In genomic region chr10:60135020-60135419, GRCh38 we compare ENCODE assay signal across 1 cellular context.
A peak's percentile ranks its signal among the peaks of the same experiment; 100 is the strongest.
TF ChIP-seq lines count a peak whose summit lies in the region.

No MANE protein-coding gene starts in this region.

TF ChIP-seq in K562, 482 proteins besides CTCF, POLR2A, EP300 and RAD21 (continued from another document and continues in another):
- TF ChIP-seq ATF7 (IDR thresholded peaks at IDR 0.05) (peak; percentile 49), FOXM1 (IDR thresholded peaks at IDR 0.05; ENCODE audit: low read depth) (no peak), FOXM1 (CRISPR knock-in tag; IDR thresholded peaks at IDR 0.05; ENCODE audit: low read depth) (no peak), NFE2L1 (tag; IDR thresholded peaks at IDR 0.05; ENCODE audit: borderline replicate concordance, low read depth) (peak; percentile 45; the same call in 1 of the 2 replicates), PATZ1 (CRISPR knock-in tag; IDR thresholded peaks at IDR 0.05; ENCODE audit: borderline replicate concordance) (no peak), SMAD1 (IDR thresholded peaks at IDR 0.05; ENCODE audit: low read depth, low read length, partially characterized antibody) (no peak), DMBX1 (CRISPR knock-in tag; IDR thresholded peaks at IDR 0.05; ENCODE audit: borderline replicate concordance) (peak; percentile 45), TRIM24 (IDR thresholded peaks at IDR 0.05) (peak; percentile 10 to 53; a peak in 2 of 4 replicates), ETS1 (conservative IDR thresholded peaks at IDR 0.05; ENCODE audit: control insufficient read depth, low read depth, low read length) (no peak), HMG20B (CRISPR knock-in tag; IDR thresholded peaks at IDR 0.05) (no peak), HDAC2 (IDR thresholded peaks at IDR 0.05) (peak; percentile 59), SAP30 (IDR thresholded peaks at IDR 0.05; ENCODE audit: borderline replicate concordance, insufficient read depth, low read depth, low read length, poor library complexity, severe bottlenecking) (no peak), IFI16 (CRISPR knock-in tag; IDR thresholded peaks at IDR 0.05) (no peak), NCOR1 (IDR thresholded peaks at IDR 0.05) (peak; percentile 29), ZNF324 (CRISPR knock-in tag; IDR thresholded peaks at IDR 0.05) (no peak), ZFPM2 (CRISPR knock-in tag; IDR thresholded peaks at IDR 0.05) (no peak), HINFP (tag; conservative IDR thresholded peaks at IDR 0.05; ENCODE audit: low read depth) (no peak), ZNF583 (CRISPR knock-in tag; IDR thresholded peaks at IDR 0.05) (no peak), ZNF134 (CRISPR knock-in tag; conservative IDR thresholded peaks at IDR 0.05) (no peak), HMBOX1 (IDR thresholded peaks at IDR 0.05) (0 out of 2 replicates have a peak, but pooled peaks have one; percentile 11), PHF21A (IDR thresholded peaks at IDR 0.05; ENCODE audit: borderline replicate concordance, low read depth) (no peak), ZNF124 (CRISPR knock-in tag; IDR thresholded peaks at IDR 0.05) (no peak), STAT5B (CRISPR knock-in tag; IDR thresholded peaks at IDR 0.05) (no peak), ESRRA (IDR thresholded peaks at IDR 0.05; ENCODE audit: borderline replicate concordance, low read depth) (peak; percentile 97), NEUROD1 (IDR thresholded peaks at IDR 0.05; ENCODE audit: borderline replicate concordance, low read depth, low read length, partially characterized antibody) (peak; percentile 34), NUFIP1 (IDR thresholded peaks at IDR 0.05; ENCODE audit: partially characterized antibody) (no peak), ARHGAP35 (IDR thresholded peaks at IDR 0.05; ENCODE audit: partially characterized antibody) (no peak), ZNF282 (CRISPR knock-in tag; IDR thresholded peaks at IDR 0.05) (no peak), ZNF707 (CRISPR knock-in tag; conservative IDR thresholded peaks at IDR 0.05) (no peak), TBP (optimal IDR thresholded peaks at IDR 0.05; ENCODE audit: low read depth, low read length) (no peak), RCOR1 (IDR thresholded peaks at IDR 0.05; ENCODE audit: borderline replicate concordance in 1 of 2, low read depth in 2 of 2, low read length in 2 of 2) (peak; percentile 24 to 93; a peak in 2 of 4 replicates), MEIS2 (IDR thresholded peaks at IDR 0.05; ENCODE audit: partially characterized antibody) (peak; percentile 88), HDAC1 (IDR thresholded peaks at IDR 0.05) (peak in 1 of 2 experiments; percentile 68; a peak in 2 of 4 replicates), NR2C1 (IDR thresholded peaks at IDR 0.05) (0 out of 2 replicates have a peak, but pooled peaks have one; percentile 28), NR2C1 (tag; IDR thresholded peaks at IDR 0.05) (peak; percentile 68), RNF2 (IDR thresholded peaks at IDR 0.05) (no peak), ZNF785 (CRISPR knock-in tag; IDR thresholded peaks at IDR 0.05) (no peak), ZEB2 (IDR thresholded peaks at IDR 0.05) (peak; percentile 99), MYC (IDR thresholded peaks at IDR 0.05; ENCODE audit: low read depth, low read length) (0 out of 2 replicates have a peak, but pooled peaks have one; percentile 14), MYC (CRISPR knock-in tag; IDR thresholded peaks at IDR 0.05; ENCODE audit: borderline replicate concordance, low read depth) (no peak), FOXK1 (CRISPR knock-in tag; IDR thresholded peaks at IDR 0.05; ENCODE audit: borderline replicate concordance) (no peak), CREB1 (IDR thresholded peaks at IDR 0.05) (no peak), CREB1 (CRISPR knock-in tag; IDR thresholded peaks at IDR 0.05) (no peak), TAF1 (IDR thresholded peaks at IDR 0.05; ENCODE audit: control insufficient read depth, extremely low read depth, insufficient read depth, low read length, severe bottlenecking) (no peak)
- TF ChIP-seq, protein P1, sequence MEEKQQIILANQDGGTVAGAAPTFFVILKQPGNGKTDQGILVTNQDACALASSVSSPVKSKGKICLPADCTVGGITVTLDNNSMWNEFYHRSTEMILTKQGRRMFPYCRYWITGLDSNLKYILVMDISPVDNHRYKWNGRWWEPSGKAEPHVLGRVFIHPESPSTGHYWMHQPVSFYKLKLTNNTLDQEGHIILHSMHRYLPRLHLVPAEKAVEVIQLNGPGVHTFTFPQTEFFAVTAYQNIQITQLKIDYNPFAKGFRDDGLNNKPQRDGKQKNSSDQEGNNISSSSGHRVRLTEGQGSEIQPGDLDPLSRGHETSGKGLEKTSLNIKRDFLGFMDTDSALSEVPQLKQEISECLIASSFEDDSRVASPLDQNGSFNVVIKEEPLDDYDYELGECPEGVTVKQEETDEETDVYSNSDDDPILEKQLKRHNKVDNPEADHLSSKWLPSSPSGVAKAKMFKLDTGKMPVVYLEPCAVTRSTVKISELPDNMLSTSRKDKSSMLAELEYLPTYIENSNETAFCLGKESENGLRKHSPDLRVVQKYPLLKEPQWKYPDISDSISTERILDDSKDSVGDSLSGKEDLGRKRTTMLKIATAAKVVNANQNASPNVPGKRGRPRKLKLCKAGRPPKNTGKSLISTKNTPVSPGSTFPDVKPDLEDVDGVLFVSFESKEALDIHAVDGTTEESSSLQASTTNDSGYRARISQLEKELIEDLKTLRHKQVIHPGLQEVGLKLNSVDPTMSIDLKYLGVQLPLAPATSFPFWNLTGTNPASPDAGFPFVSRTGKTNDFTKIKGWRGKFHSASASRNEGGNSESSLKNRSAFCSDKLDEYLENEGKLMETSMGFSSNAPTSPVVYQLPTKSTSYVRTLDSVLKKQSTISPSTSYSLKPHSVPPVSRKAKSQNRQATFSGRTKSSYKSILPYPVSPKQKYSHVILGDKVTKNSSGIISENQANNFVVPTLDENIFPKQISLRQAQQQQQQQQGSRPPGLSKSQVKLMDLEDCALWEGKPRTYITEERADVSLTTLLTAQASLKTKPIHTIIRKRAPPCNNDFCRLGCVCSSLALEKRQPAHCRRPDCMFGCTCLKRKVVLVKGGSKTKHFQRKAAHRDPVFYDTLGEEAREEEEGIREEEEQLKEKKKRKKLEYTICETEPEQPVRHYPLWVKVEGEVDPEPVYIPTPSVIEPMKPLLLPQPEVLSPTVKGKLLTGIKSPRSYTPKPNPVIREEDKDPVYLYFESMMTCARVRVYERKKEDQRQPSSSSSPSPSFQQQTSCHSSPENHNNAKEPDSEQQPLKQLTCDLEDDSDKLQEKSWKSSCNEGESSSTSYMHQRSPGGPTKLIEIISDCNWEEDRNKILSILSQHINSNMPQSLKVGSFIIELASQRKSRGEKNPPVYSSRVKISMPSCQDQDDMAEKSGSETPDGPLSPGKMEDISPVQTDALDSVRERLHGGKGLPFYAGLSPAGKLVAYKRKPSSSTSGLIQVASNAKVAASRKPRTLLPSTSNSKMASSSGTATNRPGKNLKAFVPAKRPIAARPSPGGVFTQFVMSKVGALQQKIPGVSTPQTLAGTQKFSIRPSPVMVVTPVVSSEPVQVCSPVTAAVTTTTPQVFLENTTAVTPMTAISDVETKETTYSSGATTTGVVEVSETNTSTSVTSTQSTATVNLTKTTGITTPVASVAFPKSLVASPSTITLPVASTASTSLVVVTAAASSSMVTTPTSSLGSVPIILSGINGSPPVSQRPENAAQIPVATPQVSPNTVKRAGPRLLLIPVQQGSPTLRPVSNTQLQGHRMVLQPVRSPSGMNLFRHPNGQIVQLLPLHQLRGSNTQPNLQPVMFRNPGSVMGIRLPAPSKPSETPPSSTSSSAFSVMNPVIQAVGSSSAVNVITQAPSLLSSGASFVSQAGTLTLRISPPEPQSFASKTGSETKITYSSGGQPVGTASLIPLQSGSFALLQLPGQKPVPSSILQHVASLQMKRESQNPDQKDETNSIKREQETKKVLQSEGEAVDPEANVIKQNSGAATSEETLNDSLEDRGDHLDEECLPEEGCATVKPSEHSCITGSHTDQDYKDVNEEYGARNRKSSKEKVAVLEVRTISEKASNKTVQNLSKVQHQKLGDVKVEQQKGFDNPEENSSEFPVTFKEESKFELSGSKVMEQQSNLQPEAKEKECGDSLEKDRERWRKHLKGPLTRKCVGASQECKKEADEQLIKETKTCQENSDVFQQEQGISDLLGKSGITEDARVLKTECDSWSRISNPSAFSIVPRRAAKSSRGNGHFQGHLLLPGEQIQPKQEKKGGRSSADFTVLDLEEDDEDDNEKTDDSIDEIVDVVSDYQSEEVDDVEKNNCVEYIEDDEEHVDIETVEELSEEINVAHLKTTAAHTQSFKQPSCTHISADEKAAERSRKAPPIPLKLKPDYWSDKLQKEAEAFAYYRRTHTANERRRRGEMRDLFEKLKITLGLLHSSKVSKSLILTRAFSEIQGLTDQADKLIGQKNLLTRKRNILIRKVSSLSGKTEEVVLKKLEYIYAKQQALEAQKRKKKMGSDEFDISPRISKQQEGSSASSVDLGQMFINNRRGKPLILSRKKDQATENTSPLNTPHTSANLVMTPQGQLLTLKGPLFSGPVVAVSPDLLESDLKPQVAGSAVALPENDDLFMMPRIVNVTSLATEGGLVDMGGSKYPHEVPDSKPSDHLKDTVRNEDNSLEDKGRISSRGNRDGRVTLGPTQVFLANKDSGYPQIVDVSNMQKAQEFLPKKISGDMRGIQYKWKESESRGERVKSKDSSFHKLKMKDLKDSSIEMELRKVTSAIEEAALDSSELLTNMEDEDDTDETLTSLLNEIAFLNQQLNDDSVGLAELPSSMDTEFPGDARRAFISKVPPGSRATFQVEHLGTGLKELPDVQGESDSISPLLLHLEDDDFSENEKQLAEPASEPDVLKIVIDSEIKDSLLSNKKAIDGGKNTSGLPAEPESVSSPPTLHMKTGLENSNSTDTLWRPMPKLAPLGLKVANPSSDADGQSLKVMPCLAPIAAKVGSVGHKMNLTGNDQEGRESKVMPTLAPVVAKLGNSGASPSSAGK (IDR thresholded peaks at IDR 0.05) = no peak
- TF ChIP-seq, protein P2, sequence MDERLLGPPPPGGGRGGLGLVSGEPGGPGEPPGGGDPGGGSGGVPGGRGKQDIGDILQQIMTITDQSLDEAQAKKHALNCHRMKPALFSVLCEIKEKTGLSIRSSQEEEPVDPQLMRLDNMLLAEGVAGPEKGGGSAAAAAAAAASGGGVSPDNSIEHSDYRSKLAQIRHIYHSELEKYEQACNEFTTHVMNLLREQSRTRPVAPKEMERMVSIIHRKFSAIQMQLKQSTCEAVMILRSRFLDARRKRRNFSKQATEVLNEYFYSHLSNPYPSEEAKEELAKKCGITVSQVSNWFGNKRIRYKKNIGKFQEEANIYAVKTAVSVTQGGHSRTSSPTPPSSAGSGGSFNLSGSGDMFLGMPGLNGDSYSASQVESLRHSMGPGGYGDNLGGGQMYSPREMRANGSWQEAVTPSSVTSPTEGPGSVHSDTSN (CRISPR knock-in tag; IDR thresholded peaks at IDR 0.05; ENCODE audit: low read depth) = no peak
- TF ChIP-seq, protein P2 (tag; conservative IDR thresholded peaks at IDR 0.05; ENCODE audit: low read depth) = peak; percentile 82
